ENCODE assay signal across 8 cellular contexts in genomic region chr2:7672027-7672684, GRCh38.
DNase-seq lines count a peak whose midpoint lies in the region; ATAC-seq, FAIRE-seq and TF ChIP-seq lines count a peak whose summit lies in the region.

No MANE protein-coding gene starts in this region.

- H3K4me1 ChIP-seq in Loucy (ENCODE audit: insufficient read depth, low read length, poor library complexity, severe bottlenecking) (no peaks in the 10 kb centered on the region), endothelial cell of umbilical vein (ENCODE audit: control insufficient read depth, extremely low read depth, insufficient read depth, low read length) (no peaks in the 10 kb centered on the region), osteoblast (ENCODE audit: insufficient read depth, low read length) (no peaks in the 10 kb centered on the region)

- H3K9me3 ChIP-seq in Loucy (ENCODE audit: insufficient read depth, low read depth, low read length) = no peaks in the 10 kb centered on the region
- no peaks in the 10 kb centered on the region for H3K9me3 ChIP-seq in endothelial cell of umbilical vein (replicated peaks; ENCODE audit: control insufficient read depth, insufficient read depth, low read length)
- peaks cover 2% of the 10 kb centered on the region for H3K9me3 ChIP-seq in osteoblast (ENCODE audit: low read depth, low read length)

- H3K4me3 ChIP-seq in Loucy (ENCODE audit: low read length, poor library complexity, severe bottlenecking) = no peak overlapping the region
- H3K4me3 ChIP-seq in endothelial cell of umbilical vein (replicated peaks in 1 of 3; ENCODE audit: insufficient read depth in 1 of 3, low read depth in 1 of 3, low read length in 3 of 3) = no peak overlapping the region
- no peak overlapping the region for H3K4me3 ChIP-seq in osteoblast (ENCODE audit: insufficient read depth, low read length)

- no peaks in the 10 kb centered on the region for H3F3A ChIP-seq in Loucy (ENCODE audit: low read depth)

- no peak overlapping the region for H3K4me2 ChIP-seq in Loucy (ENCODE audit: low read depth, low read length, poor library complexity, severe bottlenecking)
- H3K4me2 ChIP-seq in endothelial cell of umbilical vein (ENCODE audit: insufficient read depth, low read length) = no peak overlapping the region
- no peak overlapping the region for H3K4me2 ChIP-seq in osteoblast (ENCODE audit: insufficient read depth, low read length)

- H3K9ac ChIP-seq in Loucy (ENCODE audit: low read depth, low read length, poor library complexity, severe bottlenecking) (no peak overlapping the region), endothelial cell of umbilical vein (replicated peaks; ENCODE audit: extremely low read depth, insufficient read depth, low read length) (no peak overlapping the region)

- no peak for ATAC-seq in HG03520 (IDR thresholded peaks at IDR 0.05; ENCODE audit: unreplicated experiment)

- H3K36me3 ChIP-seq in Loucy (ENCODE audit: insufficient read depth, low read length) (no peaks in the 10 kb centered on the region), endothelial cell of umbilical vein (ENCODE audit: control insufficient read depth in 2 of 2, extremely low read depth in 1 of 2, insufficient read depth in 2 of 2, low read length in 2 of 2) (no peaks in the 10 kb centered on the region), osteoblast (ENCODE audit: insufficient read depth, low read length) (no peaks in the 10 kb centered on the region)

- H2AFZ ChIP-seq in Loucy (ENCODE audit: low read length) (no peak overlapping the region), endothelial cell of umbilical vein (ENCODE audit: low read depth, low read length) (no peak overlapping the region), osteoblast (ENCODE audit: low read length) (no peak overlapping the region)

- H3K9me2 ChIP-seq in Loucy (replicated peaks; ENCODE audit: low read depth, low read length) = no peaks in the 10 kb centered on the region

- peak; percentile 83 for TF ChIP-seq CTCF in Loucy (conservative IDR thresholded peaks at IDR 0.05; ENCODE audit: low read length)
- TF ChIP-seq CTCF in endothelial cell of umbilical vein (IDR thresholded peaks at IDR 0.05; ENCODE audit: extremely low read depth in 1 of 2, insufficient read depth in 1 of 2, low read depth in 1 of 2, low read length in 2 of 2) = peak; percentile 3 to 22
- TF ChIP-seq CTCF in osteoblast (IDR thresholded peaks at IDR 0.05; ENCODE audit: extremely low read depth, low read depth, low read length) = peak; percentile 41

- no peak for TF ChIP-seq POLR2A in endothelial cell of umbilical vein (IDR thresholded peaks at IDR 0.05; ENCODE audit: low read depth, low read length)

- no peaks in the 10 kb centered on the region for H3K9me1 ChIP-seq in endothelial cell of umbilical vein (replicated peaks; ENCODE audit: control insufficient read depth, extremely low read depth, insufficient read depth, low read length)

- H3K27ac ChIP-seq in endothelial cell of umbilical vein (ENCODE audit: insufficient read depth, low read depth, low read length) (no peak overlapping the region), osteoblast (ENCODE audit: low read depth, low read length) (no peak overlapping the region)

- DNase-seq in DMS 273 treated with DMSO at 0.1 percent for 48 hours (lab: John Stamatoyannopoulos, UW) (peak; percentile 73), endothelial cell of umbilical vein (ENCODE audit: low read depth, low spot score) (no peak), osteoblast (ENCODE audit: insufficient read length, low spot score, missing footprints) (peak; percentile 23), cerebellum (ENCODE audit: low spot score) (no peak), middle frontal gyrus (ENCODE audit: extremely low spot score, low spot score) (no peak)
- DNase-seq in activated CD4-positive, alpha-beta T cell treated with anti-CD3 and anti-CD28 coated beads, Interleukin-2, amount 50 U/mL, for 48 hours = peak; percentile 72 to 80

- intact Hi-C loops in endothelial cell of umbilical vein (cut with micrococcal nuclease) = loop anchor here (5.0 kb wide), 1 partner anchor 470 kb away; no protein-coding TSS in a partner anchor

- H4K20me1 ChIP-seq in Loucy (ENCODE audit: insufficient read depth, low read length, poor library complexity, severe bottlenecking) (no peaks in the 10 kb centered on the region), endothelial cell of umbilical vein (replicated peaks; ENCODE audit: control insufficient read depth, extremely low read depth, insufficient read depth, low read length) (no peaks in the 10 kb centered on the region), osteoblast (ENCODE audit: insufficient read depth, low read length) (no peaks in the 10 kb centered on the region)

- FAIRE-seq in endothelial cell of umbilical vein (lab: Jason Lieb, UNC) = no peak

- no TSS peak for BruUV-seq in endothelial cell of umbilical vein (replicated peaks; lab: Mats Ljungman, UMichigan)

- POLR2A ChIA-PET in endothelial cell of umbilical vein (lab: Charles Lee) = no interaction called here

- CTCF ChIA-PET in endothelial cell of umbilical vein (lab: Charles Lee) = no interaction called here

- dilution Hi-C loops in endothelial cell of umbilical vein (cut with MboI; ENCODE audit: extremely low pct_ligation_motif_present, low sequenced_read_pairs) = no loop called here

- no peaks in the 10 kb centered on the region for H3K79me2 ChIP-seq in Loucy (ENCODE audit: insufficient read depth, low read length)
- H3K79me2 ChIP-seq in endothelial cell of umbilical vein (ENCODE audit: control insufficient read depth, insufficient read depth, low read length) = no peaks in the 10 kb centered on the region
- no peaks in the 10 kb centered on the region for H3K79me2 ChIP-seq in osteoblast (ENCODE audit: insufficient read depth, low read length)

- H3K27me3 ChIP-seq in Loucy (ENCODE audit: insufficient read depth, low read length, poor library complexity, severe bottlenecking) (no peaks in the 10 kb centered on the region), endothelial cell of umbilical vein (ENCODE audit: control insufficient read depth in 2 of 2, insufficient read depth in 2 of 2, low read length in 2 of 2) (no peaks in the 10 kb centered on the region), osteoblast (ENCODE audit: insufficient read depth, low read length) (no peaks in the 10 kb centered on the region)

TF ChIP-seq in endothelial cell of umbilical vein, 7 proteins besides CTCF, POLR2A, EP300 and RAD21:
- TF ChIP-seq GATA2 (IDR thresholded peaks at IDR 0.05; ENCODE audit: insufficient read depth, insufficient read length, low read depth, low read length) = no peak
- no peak for TF ChIP-seq JUN (IDR thresholded peaks at IDR 0.05; ENCODE audit: borderline replicate concordance, insufficient read depth, insufficient read length, low read depth)
- no peak for TF ChIP-seq MYC (IDR thresholded peaks at IDR 0.05; ENCODE audit: low read depth, low read length)
- TF ChIP-seq, protein P1, sequence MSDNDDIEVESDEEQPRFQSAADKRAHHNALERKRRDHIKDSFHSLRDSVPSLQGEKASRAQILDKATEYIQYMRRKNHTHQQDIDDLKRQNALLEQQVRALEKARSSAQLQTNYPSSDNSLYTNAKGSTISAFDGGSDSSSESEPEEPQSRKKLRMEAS (IDR thresholded peaks at IDR 0.05; ENCODE audit: insufficient read depth, insufficient read length) = no peak
- no peak for TF ChIP-seq EZH2 (IDR thresholded peaks at IDR 0.05; ENCODE audit: borderline replicate concordance, low read depth, low read length, severe bottlenecking)
- TF ChIP-seq FOS (IDR thresholded peaks at IDR 0.05; ENCODE audit: borderline replicate concordance, insufficient read depth, low read length) = no peak
- no peak for TF ChIP-seq POLR2AphosphoS5 (IDR thresholded peaks at IDR 0.05; ENCODE audit: insufficient read depth, low read depth, low read length)

Comparison
In these comparisons a context has a peak if more than half of its experiments do, and no peak if none do; other contexts are left out.
1. DNase-seq: peak in DMS 273 treated with DMSO at 0.1 percent for 48 hours (single experiment), activated CD4-positive, alpha-beta T cell treated with anti-CD3 and anti-CD28 coated beads, Interleukin-2, amount 50 U/mL, for 48 hours (2 of 2) and osteoblast (single experiment); none in endothelial cell of umbilical vein (single experiment), cerebellum (single experiment) and middle frontal gyrus (single experiment).
2. CTCF ChIP-seq: peak in every context shown above with its lines; median percentile 83 in Loucy; 41 in osteoblast; 12 in endothelial cell of umbilical vein.